ENCODE assay signal across 17 cellular contexts in the genomic region with DNA sequence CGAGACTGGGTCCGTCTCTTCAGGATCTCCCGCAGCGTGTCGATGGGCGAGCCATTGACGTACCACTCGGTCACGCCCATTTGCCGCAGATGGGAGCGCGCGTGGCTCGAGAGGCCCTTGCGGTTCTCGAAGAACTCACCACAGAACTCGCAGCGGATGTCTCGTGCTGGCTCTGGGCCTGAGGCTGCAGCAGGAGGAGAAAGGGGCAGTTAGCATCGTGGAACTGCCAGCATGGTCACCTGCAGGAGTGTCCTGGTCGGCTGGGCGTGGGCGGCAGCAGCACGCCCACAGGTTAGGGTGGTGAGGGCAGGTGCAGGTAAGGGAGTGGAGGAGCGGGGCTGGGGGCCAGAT. TPM values are rescaled to one million over a fixed set of nuclear protein-coding genes. Genes with fewer than 3 reads are reported as not detected.
DNase-seq lines count a peak whose midpoint lies in the region; ATAC-seq, FAIRE-seq and TF ChIP-seq lines count a peak whose summit lies in the region.
"Had no signal": no experiment of that assay in that cellular context is flagged by ENCODE, and none has a peak within 500 bp of the region (broad histone marks: within the 10 kb centered on the region; RNA-seq: fewer than 3 reads in every experiment).

No MANE protein-coding gene starts in this region.

- H3K36me3 ChIP-seq in RWPE2 (ENCODE audit: low read depth) (peaks cover 62% of the 10 kb centered on the region), K562 (ENCODE audit: control insufficient read depth, insufficient read depth, low read length) (peaks cover 86% of the 10 kb centered on the region), osteoblast (ENCODE audit: insufficient read depth, low read length) (peaks cover 37% of the 10 kb centered on the region)

- FAIRE-seq in K562 (lab: Jason Lieb, UNC) = no peak

- no TSS peak for BruUV-seq in K562 (replicated peaks; lab: Mats Ljungman, UMichigan)

- H4K20me1 ChIP-seq in K562 (replicated peaks; ENCODE audit: control insufficient read depth, insufficient read depth, low read length) = no peaks in the 10 kb centered on the region
- peaks cover 25% of the 10 kb centered on the region for H4K20me1 ChIP-seq in osteoblast (ENCODE audit: insufficient read depth, low read length)

- CTCF ChIA-PET in K562 (lab: Yijun Ruan, JAX; ENCODE audit: low intra/inter-chr PET ratio) = no interaction called here

- no peak for TF ChIP-seq RAD21 in K562 (CRISPR knock-in tag; conservative IDR thresholded peaks at IDR 0.05 in 1 of 2, IDR thresholded peaks at IDR 0.05 in 1 of 2)

- no peak overlapping the region for H3K4me2 ChIP-seq in K562 (ENCODE audit: insufficient read depth, low read length)
- H3K4me2 ChIP-seq in osteoblast (ENCODE audit: insufficient read depth, low read length) = no peak overlapping the region

- ATAC-seq in RWPE2 (ENCODE audit: low read depth) (no peak), K562 (no peak), GM18870 (IDR thresholded peaks at IDR 0.05; ENCODE audit: unreplicated experiment) (no peak)
- ATAC-seq: CD8-positive, alpha-beta T cell had no signal

- H3K4me3 ChIP-seq in RWPE2 (ENCODE audit: severe bottlenecking) (no peak overlapping the region), K562 (no peak overlapping the region), osteoblast (ENCODE audit: insufficient read depth, low read length) (no peak overlapping the region)
- H3K4me3 ChIP-seq: SK-N-MC had no signal

- H3K79me2 ChIP-seq in K562 (ENCODE audit: control insufficient read depth, insufficient read depth, low read length) (peaks cover 40% of the 10 kb centered on the region), osteoblast (ENCODE audit: insufficient read depth, low read length) (peaks cover 54% of the 10 kb centered on the region)

- in situ Hi-C loops in K562 (cut with MboI) = no loop called here

- H3K4me1 ChIP-seq in RWPE2 (ENCODE audit: insufficient read depth, poor library complexity, severe bottlenecking) (peaks cover 4% of the 10 kb centered on the region), K562 (replicated peaks in 1 of 2; ENCODE audit: control insufficient read depth in 2 of 2, insufficient read depth in 2 of 2, low read length in 2 of 2) (peaks cover 8 to 40% of the 10 kb centered on the region in 2 experiments; a peak in 4 of 5 replicates), osteoblast (ENCODE audit: insufficient read depth, low read length) (peaks cover 15% of the 10 kb centered on the region)

- no peak for TF ChIP-seq EP300 in K562 (IDR thresholded peaks at IDR 0.05; ENCODE audit: low read length)

- H3K27me3 ChIP-seq in RWPE2 (ENCODE audit: insufficient read depth, poor library complexity, severe bottlenecking) = no peaks in the 10 kb centered on the region
- H3K27me3 ChIP-seq in K562 (ENCODE audit: control insufficient read depth in 2 of 2, insufficient read depth in 2 of 2, low read length in 2 of 2) = no peaks in the 10 kb centered on the region
- no peaks in the 10 kb centered on the region for H3K27me3 ChIP-seq in osteoblast (ENCODE audit: insufficient read depth, low read length)
- H3K27me3 ChIP-seq: BE2C had no signal

- DNase-seq in RWPE2 (ENCODE audit: low spot score) (peak; percentile 63), K562 (ENCODE audit: extremely low read depth in 1 of 4, low spot score in 3 of 4) (no peak), osteoblast (ENCODE audit: insufficient read length, low spot score, missing footprints) (peak; percentile 80), A172 (ENCODE audit: low spot score) (no peak)
- DNase-seq: BE2C; CD8-positive, alpha-beta T cell; DMS79 treated with DMSO at 0.1 percent for 48 hours; H9; NCI-H1105; NCI-H1694; NCI-H524 had no signal

- WGBS in K562 (ENCODE audit: insufficient coverage, low coverage, missing lambda C conversion rate) = 94% methylated on average over 24 of the region's 25 CpGs

- H3K9me1 ChIP-seq in K562 (ENCODE audit: control insufficient read depth, insufficient read depth, low read length) = peaks cover 5% of the 10 kb centered on the region

- no peak for TF ChIP-seq CTCF in RWPE2 (IDR thresholded peaks at IDR 0.05; ENCODE audit: poor library complexity, severe bottlenecking)
- no peak for TF ChIP-seq CTCF in K562 (IDR thresholded peaks at IDR 0.05 in 2 of 3, conservative IDR thresholded peaks at IDR 0.05 in 1 of 3; ENCODE audit: insufficient read depth in 2 of 3, low read depth in 1 of 3, low read length in 3 of 3)
- no peak for TF ChIP-seq CTCF in osteoblast (IDR thresholded peaks at IDR 0.05; ENCODE audit: extremely low read depth, low read depth, low read length)

- H2AFZ ChIP-seq in K562 (ENCODE audit: low read depth, low read length) = no peak overlapping the region
- no peak overlapping the region for H2AFZ ChIP-seq in osteoblast (ENCODE audit: low read length)

- H3K9ac ChIP-seq in K562 (ENCODE audit: insufficient read depth in 1 of 2, low read depth in 2 of 2, low read length in 2 of 2) = peak overlapping the region in 1 of 2 experiments; percentile 43; a peak in 1 of 4 replicates

- H3K9me3 ChIP-seq in RWPE2 (ENCODE audit: severe bottlenecking) (peaks cover 4% of the 10 kb centered on the region), K562 (replicated peaks; ENCODE audit: control insufficient read depth, insufficient read depth, low read depth, low read length) (no peaks in the 10 kb centered on the region), osteoblast (ENCODE audit: low read depth, low read length) (no peaks in the 10 kb centered on the region)
- H3K9me3 ChIP-seq: BE2C had no signal

- POLR2A ChIA-PET in K562 (lab: Yijun Ruan, JAX) = interaction anchor here (0.8 kb wide), 1 partner anchor 9 kb away, joined by 3 read pairs; the partner anchor contains the start of gene AKAP8L

- no peak for TF ChIP-seq POLR2A in K562 (conservative IDR thresholded peaks at IDR 0.05)

- H3K27ac ChIP-seq in RWPE2 (ENCODE audit: poor library complexity, severe bottlenecking) = no peak overlapping the region
- no peak overlapping the region for H3K27ac ChIP-seq in K562 (ENCODE audit: extremely low read depth, low read depth, low read length)
- H3K27ac ChIP-seq in osteoblast (ENCODE audit: low read depth, low read length) = no peak overlapping the region
- H3K27ac ChIP-seq: SK-N-MC had no signal

- intact Hi-C loops in K562 (cut with micrococcal nuclease) = no loop called here

RNA-seq across cellular contexts. Expression of gene AKAP8L, which starts 8.5 kb away (rescaled TPM):
- total RNA-seq in K562 (2011; cell fraction: chromatin; rRNA removed; ENCODE audit: low replicate concordance) = 365 and 641 TPM in 2 replicates
- total RNA-seq in K562 (2011; cell fraction: nucleolus; rRNA removed) = 279 and 316 TPM in 2 replicates
- 296 and 300 TPM in 2 replicates for total RNA-seq in K562 (2011; cell fraction: nucleoplasm; rRNA removed)
- 108 and 121 TPM in 2 replicates for total RNA-seq in K562 (2014; rRNA removed)
- 61.1 and 65.5 TPM in 2 replicates for total RNA-seq in K562 (2014; rRNA removed; fragmentation: Illumina TruSeq; extraction: Trizol)
- total RNA-seq in K562 (2015; rRNA removed; fragmentation: Illumina TruSeq; extraction: Trizol) = 66.6 and 70.7 TPM in 2 replicates
- 107 and 116 TPM in 2 replicates for total RNA-seq in K562 (2021)
- 56.8 and 95.7 TPM in 2 replicates for polyA plus RNA-seq in K562 (2011; rRNA removed)
- polyA plus RNA-seq in K562 (2011; cell fraction: cytosol; rRNA removed) = 40.7 and 50.0 TPM in 2 replicates
- 617 and 798 TPM in 2 replicates for polyA plus RNA-seq in K562 (2011; cell fraction: nucleus; rRNA removed)
- 66.2 and 79.9 TPM in 2 replicates for polyA plus RNA-seq in K562 (2012)
- 75.8 and 84.0 TPM in 2 replicates for polyA plus RNA-seq in K562 (2014; fragmentation: Illumina TruSeq; extraction: Trizol)
- polyA plus RNA-seq in K562 (2014; fragmentation: Nextera tagmentation; extraction: Ambion mirVana) = 1 to 10 TPM; 2.4 to 7.0 TPM
- 92.5 and 111 TPM in 2 replicates for polyA plus RNA-seq in K562 (2014; rRNA removed)
- polyA minus RNA-seq in K562 (2011; rRNA and poly(A)+ RNA removed) = 60.0 and 69.5 TPM in 2 replicates
- polyA minus RNA-seq in K562 (2011; cell fraction: cytosol; rRNA and poly(A)+ RNA removed) = 41.5 and 61.7 TPM in 2 replicates
- polyA minus RNA-seq in K562 (2011; cell fraction: nucleus; rRNA and poly(A)+ RNA removed) = 85.4 and 122 TPM in 2 replicates
- total RNA-seq in osteoblast = 63.9 and 69.5 TPM in 2 replicates
- total RNA-seq in A172 (2014; rRNA removed; shearing (Covaris generic)) = 53.2 and 56.4 TPM in 2 replicates

RNA-seq across cellular contexts. Expression of gene WIZ, which starts 22.4 kb away (rescaled TPM):
- 13.2 and 37.4 TPM in 2 replicates for total RNA-seq in K562 (2011; cell fraction: chromatin; rRNA removed; ENCODE audit: low replicate concordance)
- 27.4 and 28.3 TPM in 2 replicates for total RNA-seq in K562 (2011; cell fraction: nucleolus; rRNA removed)
- 20.2 and 22.8 TPM in 2 replicates for total RNA-seq in K562 (2011; cell fraction: nucleoplasm; rRNA removed)
- total RNA-seq in K562 (2014; rRNA removed) = 13.9 and 16.0 TPM in 2 replicates
- 1.1 and 1.3 TPM in 2 replicates for total RNA-seq in K562 (2014; rRNA removed; fragmentation: Illumina TruSeq; extraction: Trizol)
- total RNA-seq in K562 (2015; rRNA removed; fragmentation: Illumina TruSeq; extraction: Trizol) = 4.8 and 5.4 TPM in 2 replicates
- 32.7 and 37.5 TPM in 2 replicates for total RNA-seq in K562 (2021)
- polyA plus RNA-seq in K562 (2011; rRNA removed) = 3.7 and 4.7 TPM in 2 replicates
- 5.3 and 12.2 TPM in 2 replicates for polyA plus RNA-seq in K562 (2011; cell fraction: cytosol; rRNA removed)
- polyA plus RNA-seq in K562 (2011; cell fraction: nucleus; rRNA removed) = 16.0 and 33.9 TPM in 2 replicates
- 18.0 and 22.2 TPM in 2 replicates for polyA plus RNA-seq in K562 (2012)
- 9.4 and 22.9 TPM in 2 replicates for polyA plus RNA-seq in K562 (2014; fragmentation: Illumina TruSeq; extraction: Trizol)
- polyA plus RNA-seq in K562 (2014; fragmentation: Nextera tagmentation; extraction: Ambion mirVana) = under 1 TPM; 0.06 to 0.08 TPM
- 19.1 and 21.8 TPM in 2 replicates for polyA plus RNA-seq in K562 (2014; rRNA removed)
- polyA minus RNA-seq in K562 (2011; rRNA and poly(A)+ RNA removed) = 0.63 and 1.1 TPM in 2 replicates
- polyA minus RNA-seq in K562 (2011; cell fraction: cytosol; rRNA and poly(A)+ RNA removed) = 7.5 and 9.4 TPM in 2 replicates
- 5.3 and 6.5 TPM in 2 replicates for polyA minus RNA-seq in K562 (2011; cell fraction: nucleus; rRNA and poly(A)+ RNA removed)
- 8.3 and 9.8 TPM in 2 replicates for total RNA-seq in osteoblast
- total RNA-seq in A172 (2014; rRNA removed; shearing (Covaris generic)) = 14.9 and 17.3 TPM in 2 replicates

RNA-seq across cellular contexts. Expression of gene RASAL3, which starts 37.0 kb away (rescaled TPM):
- total RNA-seq in K562 (2011; cell fraction: chromatin; rRNA removed; ENCODE audit: low replicate concordance) = 0.35 TPM in 1 of 2 replicates, not detected in the other
- total RNA-seq in K562 (2011; cell fraction: nucleolus; rRNA removed) = 0.13 TPM in 1 of 2 replicates, not detected in the other
- 2.5 TPM in 1 of 2 replicates, not detected in the other for total RNA-seq in K562 (2011; cell fraction: nucleoplasm; rRNA removed)
- total RNA-seq in K562 (2014; rRNA removed) = 0.04 TPM in 1 of 2 replicates, not detected in the other
- total RNA-seq in K562 (2014; rRNA removed; fragmentation: Illumina TruSeq; extraction: Trizol) = not detected in 2 replicates
- not detected in 2 replicates for total RNA-seq in K562 (2015; rRNA removed; fragmentation: Illumina TruSeq; extraction: Trizol)
- 0.44 and 0.87 TPM in 2 replicates for total RNA-seq in K562 (2021)
- not detected in 2 replicates for polyA plus RNA-seq in K562 (2011; rRNA removed)
- 0.01 TPM in 1 of 2 replicates, not detected in the other for polyA plus RNA-seq in K562 (2011; cell fraction: cytosol; rRNA removed)
- 0.04 and 0.16 TPM in 2 replicates for polyA plus RNA-seq in K562 (2011; cell fraction: nucleus; rRNA removed)
- polyA plus RNA-seq in K562 (2012) = 0.08 and 0.16 TPM in 2 replicates
- polyA plus RNA-seq in K562 (2014; fragmentation: Illumina TruSeq; extraction: Trizol) = not detected in 2 replicates
- not detected for polyA plus RNA-seq in K562 (2014; fragmentation: Nextera tagmentation; extraction: Ambion mirVana)
- polyA plus RNA-seq in K562 (2014; rRNA removed) = 0.07 TPM in 1 of 2 replicates, not detected in the other
- not detected in 2 replicates for polyA minus RNA-seq in K562 (2011; rRNA and poly(A)+ RNA removed)
- polyA minus RNA-seq in K562 (2011; cell fraction: cytosol; rRNA and poly(A)+ RNA removed) = not detected in 2 replicates
- polyA minus RNA-seq in K562 (2011; cell fraction: nucleus; rRNA and poly(A)+ RNA removed) = not detected in 2 replicates
- total RNA-seq in osteoblast = under 0.01 TPM in 2 replicates
- total RNA-seq in A172 (2014; rRNA removed; shearing (Covaris generic)) = not detected in 2 replicates
- total RNA-seq: G401, HT1080 had no signal

RNA-seq across cellular contexts. Expression of gene AKAP8, which starts 47.7 kb away (rescaled TPM):
- 47.6 and 50.3 TPM in 2 replicates for total RNA-seq in K562 (2011; cell fraction: chromatin; rRNA removed; ENCODE audit: low replicate concordance)
- total RNA-seq in K562 (2011; cell fraction: nucleolus; rRNA removed) = 26.3 and 27.0 TPM in 2 replicates
- total RNA-seq in K562 (2011; cell fraction: nucleoplasm; rRNA removed) = 22.2 and 28.7 TPM in 2 replicates
- total RNA-seq in K562 (2014; rRNA removed) (33.5 and 34.2 TPM in 2 replicates), K562 (2014; rRNA removed; fragmentation: Illumina TruSeq; extraction: Trizol) (13.3 and 13.8 TPM in 2 replicates), K562 (2015; rRNA removed; fragmentation: Illumina TruSeq; extraction: Trizol) (20.2 and 22.6 TPM in 2 replicates), K562 (2021) (49.9 and 56.5 TPM in 2 replicates), osteoblast (18.1 and 18.6 TPM in 2 replicates)
- polyA plus RNA-seq in K562 (2011; rRNA removed) (15.0 and 18.4 TPM in 2 replicates), K562 (2014; fragmentation: Illumina TruSeq; extraction: Trizol) (14.6 and 17.0 TPM in 2 replicates), K562 (2014; fragmentation: Nextera tagmentation; extraction: Ambion mirVana) (1 to 10 TPM; 3.4 to 4.4 TPM), K562 (2014; rRNA removed) (25.5 and 27.4 TPM in 2 replicates)
- polyA plus RNA-seq in K562 (2011; cell fraction: cytosol; rRNA removed) = 13.4 and 17.8 TPM in 2 replicates
- 42.2 and 65.9 TPM in 2 replicates for polyA plus RNA-seq in K562 (2011; cell fraction: nucleus; rRNA removed)
- 17.0 and 17.1 TPM in 2 replicates for polyA plus RNA-seq in K562 (2012)
- polyA minus RNA-seq in K562 (2011; rRNA and poly(A)+ RNA removed) = 9.5 and 10.9 TPM in 2 replicates
- polyA minus RNA-seq in K562 (2011; cell fraction: cytosol; rRNA and poly(A)+ RNA removed) = 15.0 and 18.3 TPM in 2 replicates
- 9.3 and 10.6 TPM in 2 replicates for polyA minus RNA-seq in K562 (2011; cell fraction: nucleus; rRNA and poly(A)+ RNA removed)
- total RNA-seq in A172 (2014; rRNA removed; shearing (Covaris generic)) = 14.1 and 17.5 TPM in 2 replicates

RNA-seq across cellular contexts. Expression of gene PGLYRP2, which starts 52.0 kb away (rescaled TPM):
- not detected in 2 replicates for total RNA-seq in K562 (2011; cell fraction: chromatin; rRNA removed; ENCODE audit: low replicate concordance)
- not detected in 2 replicates for total RNA-seq in K562 (2011; cell fraction: nucleolus; rRNA removed)
- not detected in 2 replicates for total RNA-seq in K562 (2011; cell fraction: nucleoplasm; rRNA removed)
- total RNA-seq in K562 (2014; rRNA removed) (not detected in 2 replicates), K562 (2014; rRNA removed; fragmentation: Illumina TruSeq; extraction: Trizol) (not detected in 2 replicates), K562 (2015; rRNA removed; fragmentation: Illumina TruSeq; extraction: Trizol) (not detected in 2 replicates), K562 (2021) (not detected in 2 replicates), osteoblast (not detected in 2 replicates)
- polyA plus RNA-seq in K562 (2011; rRNA removed) (not detected in 2 replicates), K562 (2014; fragmentation: Illumina TruSeq; extraction: Trizol) (not detected in 2 replicates), K562 (2014; fragmentation: Nextera tagmentation; extraction: Ambion mirVana) (not detected), K562 (2014; rRNA removed) (not detected in 2 replicates)
- not detected in 2 replicates for polyA plus RNA-seq in K562 (2011; cell fraction: cytosol; rRNA removed)
- not detected in 2 replicates for polyA plus RNA-seq in K562 (2011; cell fraction: nucleus; rRNA removed)
- not detected in 2 replicates for polyA plus RNA-seq in K562 (2012)
- polyA minus RNA-seq in K562 (2011; rRNA and poly(A)+ RNA removed) = not detected in 2 replicates
- polyA minus RNA-seq in K562 (2011; cell fraction: cytosol; rRNA and poly(A)+ RNA removed) = not detected in 2 replicates
- not detected in 2 replicates for polyA minus RNA-seq in K562 (2011; cell fraction: nucleus; rRNA and poly(A)+ RNA removed)
- not detected in 2 replicates for total RNA-seq in A172 (2014; rRNA removed; shearing (Covaris generic))
- total RNA-seq: CD8-positive, alpha-beta T cell; G401; H9; HT1080; LHCN-M2 had no signal
- polyA plus RNA-seq: IgD-negative memory B cell had no signal

Comparison
In these comparisons a context has a peak if more than half of its experiments do, and no peak if none do; other contexts are left out.
1. DNase-seq: peak in RWPE2 (single experiment) and osteoblast (single experiment); none in K562 (0 of 4) and A172 (single experiment).